Comparison of ENCODE assay signal across 17 cellular contexts in the genomic region with DNA sequence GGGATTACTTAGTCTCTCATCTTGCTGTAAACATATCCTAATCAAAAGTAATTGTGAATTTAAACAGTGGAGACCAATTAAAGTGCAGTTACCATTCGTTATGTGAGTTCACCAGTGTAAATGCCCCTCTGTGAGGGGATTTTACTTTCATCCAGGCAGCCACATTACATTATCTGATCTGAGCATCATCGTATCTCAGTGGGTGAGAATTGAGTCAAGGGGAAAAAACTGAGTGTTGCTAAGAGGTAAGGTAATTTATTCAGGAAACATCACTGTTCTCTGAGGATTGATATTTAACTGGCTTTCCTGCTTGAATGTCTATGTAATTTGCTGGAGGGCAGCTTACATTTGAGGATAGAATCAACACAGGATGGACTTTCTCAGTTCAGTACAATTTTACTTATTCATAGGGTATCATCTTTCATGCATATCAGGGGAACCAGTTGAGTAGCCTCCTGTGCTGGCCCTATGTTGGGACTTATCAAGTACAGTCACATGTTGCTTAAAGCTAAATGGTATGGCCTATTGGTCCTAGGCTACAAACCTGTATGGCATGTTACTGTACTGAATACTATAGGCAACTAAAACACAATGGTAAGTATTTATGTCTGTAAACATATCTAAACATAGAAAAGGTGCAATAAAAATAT.
DNase-seq lines count a peak whose midpoint lies in the region; ATAC-seq and TF ChIP-seq lines count a peak whose summit lies in the region.
"Had no signal": no experiment of that assay in that cellular context is flagged by ENCODE, and none has a peak within 500 bp of the region (broad histone marks: within the 10 kb centered on the region; RNA-seq: fewer than 3 reads in every experiment).

No MANE protein-coding gene starts in this region.

- no peaks in the 10 kb centered on the region for H3K4me1 Mint-ChIP-seq in CD4-positive, alpha-beta T cell (ENCODE audit: low read depth)
- H3K4me1 Mint-ChIP-seq: endodermal cell, T-helper 17 cell had no signal

- no peak overlapping the region for H2AFZ ChIP-seq in neural cell (ENCODE audit: low read depth, low read length)

- no peaks in the 10 kb centered on the region for H3K27me3 Mint-ChIP-seq in CD4-positive, alpha-beta T cell

- H3K9me3 Mint-ChIP-seq in CD4-positive, alpha-beta T cell = no peaks in the 10 kb centered on the region

- no peaks in the 10 kb centered on the region for H3F3A ChIP-seq in neural cell (ENCODE audit: insufficient read depth, low read length, poor library complexity, severe bottlenecking)

- H3K9ac ChIP-seq in neural cell (ENCODE audit: low read length) = no peak overlapping the region

- ATAC-seq in GM21529 (IDR thresholded peaks at IDR 0.05; ENCODE audit: unreplicated experiment) = peak; percentile 59
- ATAC-seq in CD4-positive, alpha-beta T cell (ENCODE audit: poor library complexity) = no peak
- ATAC-seq: T-helper 17 cell had no signal

- DNase-seq in SIG-M5 treated with dmso at 0.1 percent for 504 hours (lab: John Stamatoyannopoulos, UW; ENCODE audit: unreplicated experiment) (peak; percentile 9), SIG-M5 (lab: John Stamatoyannopoulos, UW) (no peak), NCI-H69 (lab: John Stamatoyannopoulos, UW) (peak; percentile 56), SKM-1 (lab: John Stamatoyannopoulos, UW; ENCODE audit: unreplicated experiment) (no peak)
- no peak for DNase-seq in stimulated activated naive CD4-positive, alpha-beta T cell (lab: John Stamatoyannopoulos, UW)
- no peak for DNase-seq in CD4-positive, alpha-beta T cell
- DNase-seq: ACHN; activated CD4-positive, alpha-beta T cell treated with anti-CD3 and anti-CD28 coated beads, Interleukin-2, amount 50 U/mL, for 4 hours; activated naive CD4-positive, alpha-beta T cell; Calu3; endodermal cell; MM.1S; stimulated activated CD4-positive, alpha-beta T cell treated with anti-CD3 and anti-CD28 coated beads, Interleukin-12 subunit alpha, Interleukin-12 subunit beta, amount 100 ng/mL, for 4 hours; T-helper 17 cell; thyroid gland had no signal

- no peak overlapping the region for H3K4me3 Mint-ChIP-seq in CD4-positive, alpha-beta T cell
- H3K4me3 Mint-ChIP-seq: endodermal cell, T-helper 17 cell had no signal

- H3K27me3 ChIP-seq in neural cell (ENCODE audit: insufficient read depth, low read depth, low read length) = no peaks in the 10 kb centered on the region
- H3K27me3 ChIP-seq in CD4-positive, alpha-beta T cell (ENCODE audit: control insufficient read depth, insufficient read depth, low read length) = peaks cover 3% of the 10 kb centered on the region
- H3K27me3 ChIP-seq: thyroid gland had no signal

- peak overlapping the region; percentile 19 for H3K27ac ChIP-seq in neural cell (ENCODE audit: low read length)
- H3K27ac ChIP-seq in CD4-positive, alpha-beta T cell (ENCODE audit: low read depth, low read length) = no peak overlapping the region
- H3K27ac ChIP-seq: thyroid gland had no signal

- no peak for TF ChIP-seq EP300 in neural cell (conservative IDR thresholded peaks at IDR 0.05; ENCODE audit: poor library complexity, severe bottlenecking)

- H3K27ac Mint-ChIP-seq in CD4-positive, alpha-beta T cell = no peak overlapping the region
- H3K27ac Mint-ChIP-seq: endodermal cell, T-helper 17 cell had no signal

- intact Hi-C loops in CD4-positive, alpha-beta T cell (cut with DNase I, micrococcal nuclease) = no loop called here

- no peak for TF ChIP-seq RAD21 in neural cell (conservative IDR thresholded peaks at IDR 0.05)

- H3K9me3 ChIP-seq in neural cell (ENCODE audit: low read length) = no peaks in the 10 kb centered on the region
- H3K9me3 ChIP-seq in CD4-positive, alpha-beta T cell (ENCODE audit: control insufficient read depth, low read length) = no peaks in the 10 kb centered on the region
- H3K9me3 ChIP-seq: thyroid gland had no signal

- H3K36me3 ChIP-seq in neural cell (ENCODE audit: insufficient read depth, low read length) = no peaks in the 10 kb centered on the region
- H3K36me3 ChIP-seq: thyroid gland had no signal

- H3K4me3 ChIP-seq in neural cell (ENCODE audit: low read length) = no peak overlapping the region
- H3K4me3 ChIP-seq: thyroid gland had no signal

- H3K9me2 ChIP-seq in neural cell (ENCODE audit: insufficient read depth, low read length) = no peaks in the 10 kb centered on the region

- H3K4me2 ChIP-seq in neural cell (ENCODE audit: low read length) = no peak overlapping the region

- no peaks in the 10 kb centered on the region for H3K36me3 Mint-ChIP-seq in CD4-positive, alpha-beta T cell (ENCODE audit: low read depth)

- no peak for TF ChIP-seq CTCF in neural cell (IDR thresholded peaks at IDR 0.05; ENCODE audit: poor library complexity, severe bottlenecking)
- TF ChIP-seq CTCF in CD4-positive, alpha-beta T cell (IDR thresholded peaks at IDR 0.05) = no peak

- CTCF ChIA-PET in CD4-positive, alpha-beta T cell (lab: Charles Lee) = no interaction called here

- no peaks in the 10 kb centered on the region for H4K20me1 ChIP-seq in neural cell (ENCODE audit: insufficient read depth)

- no peaks in the 10 kb centered on the region for H3K79me2 ChIP-seq in neural cell (replicated peaks; ENCODE audit: insufficient read depth, low read length)

- POLR2A ChIA-PET in CD4-positive, alpha-beta T cell (lab: Charles Lee) = no interaction called here

TF ChIP-seq in neural cell, 6 proteins besides CTCF, POLR2A, EP300 and RAD21:
- TF ChIP-seq SMC3 (conservative IDR thresholded peaks at IDR 0.05; ENCODE audit: poor library complexity) (no peak), EZH2 (IDR thresholded peaks at IDR 0.05; ENCODE audit: borderline replicate concordance, insufficient read depth, low read length, poor library complexity, severe bottlenecking) (no peak), TAF1 (IDR thresholded peaks at IDR 0.05; ENCODE audit: low read depth) (no peak), POLR2AphosphoS5 (IDR thresholded peaks at IDR 0.05) (no peak), MXI1 (conservative IDR thresholded peaks at IDR 0.05; ENCODE audit: poor library complexity, severe bottlenecking) (no peak)
- TF ChIP-seq, protein P1, sequence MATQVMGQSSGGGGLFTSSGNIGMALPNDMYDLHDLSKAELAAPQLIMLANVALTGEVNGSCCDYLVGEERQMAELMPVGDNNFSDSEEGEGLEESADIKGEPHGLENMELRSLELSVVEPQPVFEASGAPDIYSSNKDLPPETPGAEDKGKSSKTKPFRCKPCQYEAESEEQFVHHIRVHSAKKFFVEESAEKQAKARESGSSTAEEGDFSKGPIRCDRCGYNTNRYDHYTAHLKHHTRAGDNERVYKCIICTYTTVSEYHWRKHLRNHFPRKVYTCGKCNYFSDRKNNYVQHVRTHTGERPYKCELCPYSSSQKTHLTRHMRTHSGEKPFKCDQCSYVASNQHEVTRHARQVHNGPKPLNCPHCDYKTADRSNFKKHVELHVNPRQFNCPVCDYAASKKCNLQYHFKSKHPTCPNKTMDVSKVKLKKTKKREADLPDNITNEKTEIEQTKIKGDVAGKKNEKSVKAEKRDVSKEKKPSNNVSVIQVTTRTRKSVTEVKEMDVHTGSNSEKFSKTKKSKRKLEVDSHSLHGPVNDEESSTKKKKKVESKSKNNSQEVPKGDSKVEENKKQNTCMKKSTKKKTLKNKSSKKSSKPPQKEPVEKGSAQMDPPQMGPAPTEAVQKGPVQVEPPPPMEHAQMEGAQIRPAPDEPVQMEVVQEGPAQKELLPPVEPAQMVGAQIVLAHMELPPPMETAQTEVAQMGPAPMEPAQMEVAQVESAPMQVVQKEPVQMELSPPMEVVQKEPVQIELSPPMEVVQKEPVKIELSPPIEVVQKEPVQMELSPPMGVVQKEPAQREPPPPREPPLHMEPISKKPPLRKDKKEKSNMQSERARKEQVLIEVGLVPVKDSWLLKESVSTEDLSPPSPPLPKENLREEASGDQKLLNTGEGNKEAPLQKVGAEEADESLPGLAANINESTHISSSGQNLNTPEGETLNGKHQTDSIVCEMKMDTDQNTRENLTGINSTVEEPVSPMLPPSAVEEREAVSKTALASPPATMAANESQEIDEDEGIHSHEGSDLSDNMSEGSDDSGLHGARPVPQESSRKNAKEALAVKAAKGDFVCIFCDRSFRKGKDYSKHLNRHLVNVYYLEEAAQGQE (IDR thresholded peaks at IDR 0.05; ENCODE audit: borderline replicate concordance) = no peak

Comparison
In these comparisons a context has a peak if more than half of its experiments do, and no peak if none do; other contexts are left out.
1. DNase-seq: peak in SIG-M5 treated with dmso at 0.1 percent for 504 hours (single experiment) and NCI-H69 (single experiment); none in SIG-M5 (single experiment), SKM-1 (single experiment), stimulated activated naive CD4-positive, alpha-beta T cell (0 of 6) and CD4-positive, alpha-beta T cell (0 of 10).